ENCODE assay signal across 3 cellular contexts in genomic region chr3:110210261-110210660, GRCh38.
"Had no signal": no experiment of that assay in that cellular context is flagged by ENCODE, and none has a peak within 500 bp of the region (broad histone marks: within the 10 kb centered on the region; RNA-seq: fewer than 3 reads in every experiment).

No MANE protein-coding gene starts in this region.

- ATAC-seq: GM12878 had no signal

- DNase-seq: GDM1, GF-D8 had no signal

- H3K4me3 ChIP-seq: GM12878 had no signal
